ENCODE assay signal across 22 cellular contexts in genomic region chr18:77948571-77948970, GRCh38.
"Had no signal": no experiment of that assay in that cellular context is flagged by ENCODE, and none has a peak within 500 bp of the region (broad histone marks: within the 10 kb centered on the region; RNA-seq: fewer than 3 reads in every experiment).

No MANE protein-coding gene starts in this region.

- H3K4me2 ChIP-seq: PC-9 had no signal

- ATAC-seq: activated T-helper 17 cell treated with anti-CD3 and anti-CD28 coated beads, Interleukin-2, amount 50 U/mL, for 72 hours; T-helper 17 cell; WTC11 had no signal

- H3K4me3 ChIP-seq: PC-9 had no signal

- DNase-seq: activated CD4-positive, alpha-beta T cell treated with anti-CD3 and anti-CD28 coated beads for 1 hour; activated CD4-positive, alpha-beta T cell treated with anti-CD3 and anti-CD28 coated beads, Interleukin-2, amount 10 ng/mL, durations not matched to agents 24 days and 14 days; activated CD4-positive, alpha-beta T cell treated with anti-CD3 and anti-CD28 coated beads, Interleukin-2, amount 50 U/mL, for 48 hours; activated CD8-positive, alpha-beta memory T cell treated with anti-CD3 and anti-CD28 coated beads for 24 hours; activated gamma-delta T cell; activated naive CD4-positive, alpha-beta T cell treated with anti-CD3 and anti-CD28 coated beads for 36 hours; activated T-cell treated with anti-CD3 and anti-CD28 coated beads, Interleukin-2, amount 50 U/mL, for 48 hours; amygdala; KG1; NCI-H1048; NCI-H1436; NCI-H187 treated with DMSO at 0.1 percent for 48 hours; NCI-H2107; NCI-H2171 treated with DMSO at 0.1 percent for 48 hours; NCI-H226; NCI-H526 treated with DMSO at 0.1 percent for 48 hours; PC-9; SHP77 treated with DMSO at 0.1 percent for 48 hours; T-helper 17 cell; T-helper 9 cell had no signal

- H3K27ac ChIP-seq: PC-9 had no signal
